ENCODE assay signal across 14 cellular contexts in genomic region chr3:178982138-178982537, GRCh38.
DNase-seq lines count a peak whose midpoint lies in the region; ATAC-seq and TF ChIP-seq lines count a peak whose summit lies in the region.
"Had no signal": no experiment of that assay in that cellular context is flagged by ENCODE, and none has a peak within 500 bp of the region (broad histone marks: within the 10 kb centered on the region; RNA-seq: fewer than 3 reads in every experiment).

No MANE protein-coding gene starts in this region.

- DNase-seq in AG08395 (ENCODE audit: low spot score), result peak; percentile 2
- DNase-seq in OCI-M1 (lab: John Stamatoyannopoulos, UW), result peak; percentile 5
- DNase-seq in T-helper 2 cell, result no peak
- no peak for DNase-seq in mesothelial cell of epicardium (ENCODE audit: low spot score in 2 of 2, unreplicated experiment in 2 of 2)
- no peak for DNase-seq in dedifferentiated amniotic fluid mesenchymal stem cell (ENCODE audit: extremely low spot score)
- DNase-seq in mucosa of gallbladder (ENCODE audit: low spot score), result no peak
- DNase-seq: midbrain, NCI-H446, small intestine, T-helper 17 cell had no signal

- peaks cover 12% of the 10 kb centered on the region for H3K36me3 Mint-ChIP-seq in mesothelial cell of epicardium

- no peaks in the 10 kb centered on the region for H3K27me3 Mint-ChIP-seq in mesothelial cell of epicardium (ENCODE audit: low read depth)
- H3K27me3 Mint-ChIP-seq: activated naive CD4-positive, alpha-beta T cell treated with anti-CD3 and anti-CD28 coated beads, Interleukin-2, amount 50 U/mL, for 24 hours; T-helper 17 cell had no signal

- no peak overlapping the region for H3K27ac Mint-ChIP-seq in mesothelial cell of epicardium
- H3K27ac Mint-ChIP-seq: activated naive CD4-positive, alpha-beta T cell treated with anti-CD3 and anti-CD28 coated beads, Interleukin-2, amount 50 U/mL, for 24 hours; T-helper 17 cell had no signal

- peaks cover 53% of the 10 kb centered on the region for H3K9me3 Mint-ChIP-seq in mesothelial cell of epicardium

- no peak overlapping the region for H3K4me3 Mint-ChIP-seq in mesothelial cell of epicardium
- H3K4me3 Mint-ChIP-seq: activated naive CD4-positive, alpha-beta T cell treated with anti-CD3 and anti-CD28 coated beads, Interleukin-2, amount 50 U/mL, for 24 hours; stimulated activated naive CD8-positive, alpha-beta T cell treated with anti-CD3 and anti-CD28 coated beads, Interleukin-15, Interleukin-2, amounts not matched to agents 100 ng/mL and 50 ng/mL, for 24 hours; T-helper 17 cell had no signal

- H3K4me1 Mint-ChIP-seq in mesothelial cell of epicardium, result no peaks in the 10 kb centered on the region
- H3K4me1 Mint-ChIP-seq: activated naive CD4-positive, alpha-beta T cell treated with anti-CD3 and anti-CD28 coated beads, Interleukin-2, amount 50 U/mL, for 24 hours; T-helper 17 cell had no signal

- peak; percentile 91 for ATAC-seq in GM18909 (IDR thresholded peaks at IDR 0.05; ENCODE audit: poor library complexity, unreplicated experiment)
- ATAC-seq in HG02938 (IDR thresholded peaks at IDR 0.05; ENCODE audit: unreplicated experiment), result peak; percentile 96
- ATAC-seq: T-helper 17 cell had no signal

- TF ChIP-seq CTCF in mesothelial cell of epicardium (IDR thresholded peaks at IDR 0.05; ENCODE audit: unreplicated experiment), result no peak

Comparison
In these comparisons a context has a peak if more than half of its experiments do, and no peak if none do; other contexts are left out.
1. DNase-seq: peak in AG08395 (single experiment) and OCI-M1 (single experiment); none in T-helper 2 cell (0 of 5), mesothelial cell of epicardium (0 of 2), dedifferentiated amniotic fluid mesenchymal stem cell (single experiment) and mucosa of gallbladder (single experiment).